ENCODE assay signal across 10 cellular contexts in genomic region chr11:64343740-64344133, GRCh38. TPM values are rescaled to one million over a fixed set of nuclear protein-coding genes. Genes with fewer than 3 reads are reported as not detected.
A peak's percentile ranks its signal among the peaks of the same experiment; 100 is the strongest.
DNase-seq lines count a peak whose midpoint lies in the region; ATAC-seq, FAIRE-seq and TF ChIP-seq lines count a peak whose summit lies in the region.
"Had no signal": no experiment of that assay in that cellular context is flagged by ENCODE, and none has a peak within 500 bp of the region (broad histone marks: within the 10 kb centered on the region; RNA-seq: fewer than 3 reads in every experiment).

No MANE protein-coding gene starts in this region.

- H3K27me3 ChIP-seq in AG04450 (ENCODE audit: control insufficient read depth, insufficient read depth, low read length) (no peaks in the 10 kb centered on the region), hepatocyte (no peaks in the 10 kb centered on the region)

- WGBS in hepatocyte (ENCODE audit: low lambda C conversion rate, missing lambda C conversion rate) = 85% methylated on average over 10 of the region's 10 CpGs

- H3K4me3 ChIP-seq in AG04450 (ENCODE audit: low read depth, low read length) (no peak overlapping the region), GM12865 (ENCODE audit: low read depth, low read length) (no peak overlapping the region), hepatocyte (no peak overlapping the region)

- no peaks in the 10 kb centered on the region for H3K9me2 ChIP-seq in hepatocyte (replicated peaks; ENCODE audit: insufficient read depth)

- peak; percentile 25; the same call in 1 of the 2 replicates for TF ChIP-seq CTCF in AG04450 (IDR thresholded peaks at IDR 0.05; ENCODE audit: low read depth, low read length)
- TF ChIP-seq CTCF in GM12865 (IDR thresholded peaks at IDR 0.05; ENCODE audit: insufficient read depth, low read depth, low read length, missing control alignments) = peak; percentile 24
- TF ChIP-seq CTCF in hepatocyte (IDR thresholded peaks at IDR 0.05; ENCODE audit: poor library complexity) = peak; percentile 30

- H3K36me3 Mint-ChIP-seq in T-helper 17 cell (ENCODE audit: low read depth) = peaks cover 3% of the 10 kb centered on the region

- H3K4me1 ChIP-seq in hepatocyte (ENCODE audit: insufficient read depth) = no peaks in the 10 kb centered on the region

- peak overlapping the region; percentile 11 for H3K27ac Mint-ChIP-seq in T-helper 17 cell

- peaks cover 29% of the 10 kb centered on the region for H3K4me1 Mint-ChIP-seq in T-helper 17 cell

- CTCF ChIA-PET in AG04450 (lab: Charles Lee) = interaction anchor here (0.5 to 4.9 kb wide), 2 partner anchors 12 to 42 kb away, joined by 4 to 86 read pairs; no protein-coding TSS in a partner anchor

- no peaks in the 10 kb centered on the region for H4K20me1 ChIP-seq in hepatocyte (ENCODE audit: insufficient read depth, poor library complexity, severe bottlenecking)

- H3K27ac ChIP-seq in AG04450 (ENCODE audit: low read depth, low read length) (no peak overlapping the region), hepatocyte (no peak overlapping the region)

- no peak overlapping the region for H2AFZ ChIP-seq in hepatocyte

- POLR2A ChIA-PET in AG04450 (lab: Yijun Ruan, JAX) = no interaction called here

- H3K9me3 ChIP-seq in AG04450 (ENCODE audit: control insufficient read depth, insufficient read depth, low read length) = peaks cover 4% of the 10 kb centered on the region; the same call in 1 of the 2 replicates
- H3K9me3 ChIP-seq in T-helper 17 cell (ENCODE audit: control insufficient read depth, low read length, poor library complexity, severe bottlenecking) = no peaks in the 10 kb centered on the region
- H3K9me3 ChIP-seq in hepatocyte (ENCODE audit: low read depth) = no peaks in the 10 kb centered on the region

- no peak for FAIRE-seq in urothelium cell line (lab: Jason Lieb, UNC)

- DNase-seq in AG04450 (ENCODE audit: low read depth, low spot score) (no peak), GM12865 (ENCODE audit: low read depth) (no peak), T-helper 17 cell (no peak), hepatocyte (ENCODE audit: low spot score) (peak; percentile 6), urothelium cell line (ENCODE audit: low spot score) (no peak), NCI-H1105 treated with DMSO at 0.1 percent for 48 hours (lab: John Stamatoyannopoulos, UW) (no peak)
- DNase-seq: activated gamma-delta T cell treated with Interleukin-2 at 50 U/mL for 16 hours, GDM1 had no signal

- H3K27me3 Mint-ChIP-seq in T-helper 17 cell = no peaks in the 10 kb centered on the region

- H3K36me3 ChIP-seq in hepatocyte (replicated peaks; ENCODE audit: insufficient read depth, low read depth) = no peaks in the 10 kb centered on the region

- no peak for ATAC-seq in T-helper 17 cell
- ATAC-seq in GM18858 (IDR thresholded peaks at IDR 0.05; ENCODE audit: unreplicated experiment) = no peak
- no peak for ATAC-seq in GM21529 (IDR thresholded peaks at IDR 0.05; ENCODE audit: unreplicated experiment)

- H3K4me2 ChIP-seq in hepatocyte = no peak overlapping the region

- no peaks in the 10 kb centered on the region for H3K79me2 ChIP-seq in hepatocyte

- H3K4me3 Mint-ChIP-seq in T-helper 17 cell = no peak overlapping the region

RNA-seq across cellular contexts. Expression of gene CCDC88B, which starts 3.7 kb away (rescaled TPM):
- 1.4 and 2.0 TPM in 2 replicates for polyA plus RNA-seq in AG04450 (2011; rRNA removed)
- 0.09 and 1.00 TPM in 2 replicates for polyA minus RNA-seq in AG04450 (2011; rRNA and poly(A)+ RNA removed)
- total RNA-seq in T-helper 17 cell = 100 to 1,000 TPM; 111 to 153 TPM
- 4.9 TPM in 2 replicates for total RNA-seq in hepatocyte
- 9.1 and 10.0 TPM in 2 replicates for polyA plus RNA-seq in hepatocyte

RNA-seq across cellular contexts. Expression of gene RPS6KA4, which starts 15.2 kb away (rescaled TPM):
- polyA plus RNA-seq in AG04450 (2011; rRNA removed) = 21.9 and 29.6 TPM in 2 replicates
- polyA minus RNA-seq in AG04450 (2011; rRNA and poly(A)+ RNA removed) = 26.9 and 36.6 TPM in 2 replicates
- total RNA-seq in T-helper 17 cell = 10 to 100 TPM; 21.5 to 26.1 TPM
- total RNA-seq in hepatocyte = 31.3 and 35.9 TPM in 2 replicates
- 44.0 and 44.8 TPM in 2 replicates for polyA plus RNA-seq in hepatocyte

RNA-seq across cellular contexts. Expression of gene PRDX5, which starts 25.8 kb away (rescaled TPM):
- 366 and 383 TPM in 2 replicates for polyA plus RNA-seq in AG04450 (2011; rRNA removed)
- polyA minus RNA-seq in AG04450 (2011; rRNA and poly(A)+ RNA removed) = 78.3 and 84.2 TPM in 2 replicates
- total RNA-seq in T-helper 17 cell = 10 to 100 TPM; 46.4 to 49.7 TPM
- 261 and 267 TPM in 2 replicates for total RNA-seq in hepatocyte
- polyA plus RNA-seq in hepatocyte = 517 and 542 TPM in 2 replicates

RNA-seq across cellular contexts. Expression of gene TRMT112, which starts 26.4 kb away (rescaled TPM):
- polyA plus RNA-seq in AG04450 (2011; rRNA removed) (194 and 208 TPM in 2 replicates), hepatocyte (292 and 311 TPM in 2 replicates)
- polyA minus RNA-seq in AG04450 (2011; rRNA and poly(A)+ RNA removed) = 55.9 and 73.8 TPM in 2 replicates
- total RNA-seq in T-helper 17 cell (100 to 1,000 TPM in 1 of 2 donors, 10 to 100 TPM in 1; 95.4 to 110 TPM), hepatocyte (210 and 244 TPM in 2 replicates)

RNA-seq across cellular contexts. Expression of gene ESRRA, which starts 38.4 kb away (rescaled TPM):
- polyA plus RNA-seq in AG04450 (2011; rRNA removed) (5.5 and 7.4 TPM in 2 replicates), hepatocyte (51.3 and 57.4 TPM in 2 replicates)
- 5.6 and 6.0 TPM in 2 replicates for polyA minus RNA-seq in AG04450 (2011; rRNA and poly(A)+ RNA removed)
- total RNA-seq in T-helper 17 cell (10 to 100 TPM; 25.7 to 26.6 TPM), hepatocyte (52.1 and 62.0 TPM in 2 replicates)

Comparison
In these comparisons a context has a peak if more than half of its experiments do, and no peak if none do; other contexts are left out.
1. RNA of gene CCDC88B, which starts 3.7 kb away (total RNA-seq): 111 to 153 TPM in T-helper 17 cell; 4.9 TPM in hepatocyte; every median in the first group is over 10 times any median in the second.
2. Peak in every context shown above with its lines, with median percentiles within 50 percentile points of each other: CTCF ChIP-seq.